22 cellular contexts compared by ENCODE assay signal in the genomic region with DNA sequence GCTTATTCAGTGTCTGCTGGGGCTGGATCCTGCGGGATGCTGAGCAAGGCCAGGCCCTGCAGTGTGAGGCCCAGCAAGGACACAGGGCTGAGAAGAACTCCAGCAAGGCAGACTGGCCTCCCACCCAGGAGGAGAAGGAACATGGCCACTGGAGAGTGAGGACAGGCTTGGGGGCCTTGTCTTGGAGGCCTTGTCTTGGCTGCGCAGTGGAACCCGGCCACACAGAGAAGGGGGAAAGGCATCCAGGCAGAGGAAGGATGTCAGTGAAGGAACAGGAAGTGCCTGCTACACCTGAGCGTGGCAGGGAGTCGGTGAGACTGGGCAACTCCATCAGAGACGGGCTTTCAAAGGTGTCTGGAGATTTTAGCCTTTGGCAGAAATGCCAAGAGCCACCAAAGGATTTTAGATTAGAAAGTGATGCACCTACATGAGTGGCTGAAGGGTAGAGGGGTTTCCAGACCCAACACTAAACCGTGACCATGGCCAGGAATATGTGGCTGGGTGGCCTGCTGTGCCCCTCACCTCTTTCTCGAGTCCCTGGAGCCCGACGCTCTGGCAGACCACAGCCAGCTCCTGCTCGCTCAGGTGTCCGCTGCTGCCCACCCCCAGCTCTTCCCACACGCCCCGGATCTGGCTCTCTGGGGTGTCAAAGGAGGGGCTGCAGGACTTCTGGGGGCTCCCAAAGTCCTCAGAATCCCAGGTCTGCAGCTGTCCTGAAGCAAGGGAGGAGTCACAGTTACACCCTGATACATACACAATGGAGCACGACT.
A peak's percentile ranks its signal among the peaks of the same experiment; 100 is the strongest.
DNase-seq lines count a peak whose midpoint lies in the region; ATAC-seq, FAIRE-seq and TF ChIP-seq lines count a peak whose summit lies in the region.
"Had no signal": no experiment of that assay in that cellular context is flagged by ENCODE, and none has a peak within 500 bp of the region (broad histone marks: within the 10 kb centered on the region; RNA-seq: fewer than 3 reads in every experiment).

No MANE protein-coding gene starts in this region.

- H3K27ac Mint-ChIP-seq in nephron progenitor cell = peak overlapping the region; percentile 85
- peak overlapping the region; percentile 68 for H3K27ac Mint-ChIP-seq in stimulated activated effector memory CD8-positive, alpha-beta T cell treated with anti-CD3 and anti-CD28 coated beads, Interleukin-12 subunit alpha, Interleukin-12 subunit beta, amount 100 ng/mL, for 72 hours
- H3K27ac Mint-ChIP-seq: CD4-positive, alpha-beta T cell had no signal

- FAIRE-seq in HepG2 (lab: Jason Lieb, UNC) (no peak), bronchial epithelial cell (lab: Jason Lieb, UNC) (peak; percentile 60)
- FAIRE-seq: D721Med, RCC 7860 had no signal

- no peaks in the 10 kb centered on the region for H3K79me2 ChIP-seq in HepG2 (ENCODE audit: insufficient read depth, low read length)

- POLR2A ChIA-PET in HepG2 (lab: Yijun Ruan, JAX) = no interaction called here

- no peak for ATAC-seq in HepG2
- ATAC-seq in right lobe of liver = no peak
- no peak for ATAC-seq in stimulated activated effector memory CD8-positive, alpha-beta T cell treated with anti-CD3 and anti-CD28 coated beads, Interleukin-12 subunit alpha, Interleukin-12 subunit beta, amount 100 ng/mL, for 72 hours
- no peak for ATAC-seq in GM19467 (IDR thresholded peaks at IDR 0.05; ENCODE audit: unreplicated experiment)

- DNase-seq in HepG2 (ENCODE audit: low spot score) = no peak
- DNase-seq in right lobe of liver = no peak
- DNase-seq in bronchial epithelial cell (ENCODE audit: low read depth) = no peak
- no peak for DNase-seq in nephron progenitor cell
- DNase-seq in stimulated activated effector memory CD8-positive, alpha-beta T cell treated with anti-CD3 and anti-CD28 coated beads, Interleukin-12 subunit alpha, Interleukin-12 subunit beta, amount 100 ng/mL, for 72 hours (ENCODE audit: low spot score in 2 of 2) = no peak
- DNase-seq in GDM1 (lab: John Stamatoyannopoulos, UW) = no peak
- no peak for DNase-seq in erythroblast (lab: John Stamatoyannopoulos, UW)
- DNase-seq: CD4-positive, alpha-beta T cell; MM.1S; NCI-H2029; NCI-H446; NCI-H524 treated with DMSO at 0.1 percent for 48 hours; NCI-H774; SIG-M5 had no signal

- H3K4me3 ChIP-seq in HepG2 (replicated peaks in 1 of 3; ENCODE audit: insufficient read depth in 1 of 3, low read depth in 2 of 3, low read length in 3 of 3) (no peak overlapping the region), right lobe of liver (no peak overlapping the region), bronchial epithelial cell (ENCODE audit: low read depth, low read length) (no peak overlapping the region)
- H3K4me3 ChIP-seq: BLaER1 treated with 17β-estradiol and CSF1 and Interleukin-3, amounts not matched to agents 10 nM and 100 nM; HAP-1; SK-N-MC had no signal

- TF ChIP-seq RAD21 in HepG2 (CRISPR knock-in tag; IDR thresholded peaks at IDR 0.05) = no peak

- no peak overlapping the region for H3K9ac ChIP-seq in HepG2 (ENCODE audit: insufficient read depth, low read depth, low read length)
- H3K9ac ChIP-seq: BLaER1 treated with 17β-estradiol and CSF1 and Interleukin-3, amounts not matched to agents 10 nM and 100 nM; KMS-11 had no signal

- in situ Hi-C loops in HepG2 (cut with HindIII; ENCODE audit: extremely low pct_ligation_motif_present, low pct_unique_long_range_greater_than_20kb) = no loop called here

- H3K27me3 Mint-ChIP-seq in nephron progenitor cell (ENCODE audit: low read depth, poor library complexity) = no peaks in the 10 kb centered on the region
- H3K27me3 Mint-ChIP-seq: CD4-positive, alpha-beta T cell had no signal

- no peaks in the 10 kb centered on the region for H3K4me1 Mint-ChIP-seq in nephron progenitor cell
- no peaks in the 10 kb centered on the region for H3K4me1 Mint-ChIP-seq in stimulated activated effector memory CD8-positive, alpha-beta T cell treated with anti-CD3 and anti-CD28 coated beads, Interleukin-12 subunit alpha, Interleukin-12 subunit beta, amount 100 ng/mL, for 72 hours
- H3K4me1 Mint-ChIP-seq: IgD-negative memory B cell had no signal

- H3K27ac ChIP-seq in HepG2 (ENCODE audit: extremely low read length, insufficient read depth, low read length) = no peak overlapping the region
- no peak overlapping the region for H3K27ac ChIP-seq in right lobe of liver
- H3K27ac ChIP-seq: BLaER1 treated with 17β-estradiol and CSF1 and Interleukin-3, amounts not matched to agents 10 nM and 100 nM; KMS-11; SK-N-MC had no signal

- no peak overlapping the region for H3K4me2 ChIP-seq in HepG2 (ENCODE audit: low read depth, low read length)
- H3K4me2 ChIP-seq: BLaER1 treated with 17β-estradiol and CSF1 and Interleukin-3, amounts not matched to agents 10 nM and 100 nM; KMS-11 had no signal

- H4K20me1 ChIP-seq in HepG2 (ENCODE audit: insufficient read depth, low read length) = no peaks in the 10 kb centered on the region
- H4K20me1 ChIP-seq: BLaER1 treated with 17β-estradiol and CSF1 and Interleukin-3, amounts not matched to agents 10 nM and 100 nM had no signal

- intact Hi-C loops in HepG2 (cut with micrococcal nuclease; ENCODE audit: unreplicated experiment) = loop anchor here (1.0 to 10.0 kb wide), 2 partner anchors 44 to 190 kb away; a partner anchor contains a TSS
- intact Hi-C loops in right lobe of liver (cut with DNase I) = no loop called here

- H3K27me3 ChIP-seq in HepG2 (ENCODE audit: control insufficient read depth in 1 of 2, insufficient read depth in 2 of 2, low read length in 2 of 2) = no peaks in the 10 kb centered on the region
- no peaks in the 10 kb centered on the region for H3K27me3 ChIP-seq in right lobe of liver
- no peaks in the 10 kb centered on the region for H3K27me3 ChIP-seq in bronchial epithelial cell (ENCODE audit: control insufficient read depth, insufficient read depth, low read length)
- H3K27me3 ChIP-seq: BLaER1 treated with 17β-estradiol and CSF1 and Interleukin-3, amounts not matched to agents 10 nM and 100 nM had no signal

- no peak overlapping the region for H2AFZ ChIP-seq in HepG2 (ENCODE audit: low read length)

- H3K9me3 Mint-ChIP-seq in nephron progenitor cell = no peaks in the 10 kb centered on the region
- no peaks in the 10 kb centered on the region for H3K9me3 Mint-ChIP-seq in stimulated activated effector memory CD8-positive, alpha-beta T cell treated with anti-CD3 and anti-CD28 coated beads, Interleukin-12 subunit alpha, Interleukin-12 subunit beta, amount 100 ng/mL, for 72 hours
- H3K9me3 Mint-ChIP-seq: CD4-positive, alpha-beta T cell had no signal

- peaks cover 28 to 59% of the 10 kb centered on the region in 2 experiments for H3K36me3 ChIP-seq in HepG2 (replicated peaks in 1 of 2; ENCODE audit: control insufficient read depth in 1 of 2, insufficient read depth in 2 of 2, low read length in 2 of 2)
- H3K36me3 ChIP-seq in right lobe of liver = peaks cover 0 to 2% (median under 1%) of the 10 kb centered on the region in 4 donors
- H3K36me3 ChIP-seq in bronchial epithelial cell (ENCODE audit: control insufficient read depth, insufficient read depth, low read length) = peaks cover 3% of the 10 kb centered on the region

- CTCF ChIA-PET in HepG2 (lab: Yijun Ruan, JAX; ENCODE audit: low intra/inter-chr PET ratio, low total read pairs) = no interaction called here

- H3K4me3 Mint-ChIP-seq in nephron progenitor cell = no peak overlapping the region
- H3K4me3 Mint-ChIP-seq in stimulated activated effector memory CD8-positive, alpha-beta T cell treated with anti-CD3 and anti-CD28 coated beads, Interleukin-12 subunit alpha, Interleukin-12 subunit beta, amount 100 ng/mL, for 72 hours = no peak overlapping the region
- H3K4me3 Mint-ChIP-seq: CD4-positive, alpha-beta T cell had no signal

- H3K9me3 ChIP-seq in HepG2 (ENCODE audit: low read length) = no peaks in the 10 kb centered on the region
- H3K9me3 ChIP-seq in right lobe of liver = no peaks in the 10 kb centered on the region
- H3K9me3 ChIP-seq: BLaER1 treated with 17β-estradiol and CSF1 and Interleukin-3, amounts not matched to agents 10 nM and 100 nM; HAP-1 had no signal

- TF ChIP-seq EP300 in HepG2 (IDR thresholded peaks at IDR 0.05; ENCODE audit: low read depth in 2 of 2, low read length in 2 of 2) (no peak), HepG2 (CRISPR knock-in tag; IDR thresholded peaks at IDR 0.05; ENCODE audit: borderline replicate concordance) (no peak)

- TF ChIP-seq CTCF in HepG2 (CRISPR knock-in tag; IDR thresholded peaks at IDR 0.05) (no peak), right lobe of liver (IDR thresholded peaks at IDR 0.05) (no peak), bronchial epithelial cell (IDR thresholded peaks at IDR 0.05; ENCODE audit: insufficient read depth, low read length, severe bottlenecking) (no peak), nephron progenitor cell (IDR thresholded peaks at IDR 0.05) (no peak)

- WGBS in HepG2 (ENCODE audit: low lambda C conversion rate) = 98% methylated on average over 15 of the region's 15 CpGs
- 96% methylated on average over 5 of the region's 15 CpGs for WGBS in right lobe of liver (ENCODE audit: insufficient coverage, low coverage, low lambda C conversion rate, missing lambda C conversion rate)

- TF ChIP-seq POLR2A in HepG2 (IDR thresholded peaks at IDR 0.05; ENCODE audit: insufficient read depth in 1 of 2, low read depth in 2 of 2, low read length in 2 of 2) = no peak
- no peak for TF ChIP-seq POLR2A in right lobe of liver (IDR thresholded peaks at IDR 0.05)
- TF ChIP-seq POLR2A in erythroblast (IDR thresholded peaks at IDR 0.05; ENCODE audit: low read length) = no peak

- H3K4me1 ChIP-seq in HepG2 (ENCODE audit: insufficient read depth, low read length) = peaks cover 29% of the 10 kb centered on the region
- H3K4me1 ChIP-seq in right lobe of liver = peaks cover 0 to 23% (median 9%) of the 10 kb centered on the region in 4 donors
- H3K4me1 ChIP-seq: HAP-1 had no signal

- BruUV-seq in HepG2 (replicated peaks; lab: Mats Ljungman, UMichigan) = no TSS peak

- peaks cover 63% of the 10 kb centered on the region for H3K36me3 Mint-ChIP-seq in nephron progenitor cell (ENCODE audit: low read depth)
- no peaks in the 10 kb centered on the region for H3K36me3 Mint-ChIP-seq in stimulated activated effector memory CD8-positive, alpha-beta T cell treated with anti-CD3 and anti-CD28 coated beads, Interleukin-12 subunit alpha, Interleukin-12 subunit beta, amount 100 ng/mL, for 72 hours
